Comparison of ENCODE assay signal across 10 cellular contexts in the genomic region with DNA sequence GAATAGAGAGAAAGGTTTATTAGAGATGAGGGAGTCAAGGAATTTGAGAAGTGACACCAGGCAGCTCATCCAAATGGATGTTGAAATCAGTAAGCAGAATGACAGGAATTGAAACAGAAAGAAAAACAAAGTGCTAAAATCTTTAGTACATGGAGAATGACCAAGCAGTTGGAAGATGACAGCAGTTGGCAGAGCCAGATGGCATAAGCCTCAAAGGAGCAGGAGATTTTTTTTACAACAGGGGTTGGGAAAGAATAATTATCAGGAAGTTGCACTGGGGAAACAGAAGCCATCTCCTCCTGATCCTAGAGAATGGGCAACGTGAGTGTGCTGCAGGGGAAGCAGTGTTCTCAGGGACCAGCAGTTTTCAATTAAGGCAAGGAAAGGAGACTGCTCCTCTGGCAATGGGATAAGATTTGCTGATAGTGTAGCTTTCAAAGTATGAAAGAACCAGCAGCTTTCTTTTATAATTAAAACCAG. TPM values are rescaled to one million over a fixed set of nuclear protein-coding genes. Genes with fewer than 3 reads are reported as not detected.
DNase-seq lines count a peak whose midpoint lies in the region; ATAC-seq and TF ChIP-seq lines count a peak whose summit lies in the region.
"Had no signal": no experiment of that assay in that cellular context is flagged by ENCODE, and none has a peak within 500 bp of the region (broad histone marks: within the 10 kb centered on the region; RNA-seq: fewer than 3 reads in every experiment).

No MANE protein-coding gene starts in this region.

- no peak overlapping the region for H3K27ac ChIP-seq in right atrium auricular region
- H3K27ac ChIP-seq in Peyer's patch, result no peak overlapping the region

- ATAC-seq in GM21360 (IDR thresholded peaks at IDR 0.05; ENCODE audit: unreplicated experiment) (peak; percentile 65), GM19328 (IDR thresholded peaks at IDR 0.05; ENCODE audit: unreplicated experiment) (no peak)

- no peak for TF ChIP-seq POLR2A in Peyer's patch (IDR thresholded peaks at IDR 0.05)

- H3K4me1 ChIP-seq in right atrium auricular region (no peaks in the 10 kb centered on the region), Peyer's patch (no peaks in the 10 kb centered on the region)

- H3K4me3 ChIP-seq in right atrium auricular region, result no peak overlapping the region
- H3K4me3 ChIP-seq in Peyer's patch, result no peak overlapping the region

- TF ChIP-seq CTCF in right atrium auricular region (IDR thresholded peaks at IDR 0.05) (no peak), Peyer's patch (IDR thresholded peaks at IDR 0.05) (no peak)

- H3K36me3 ChIP-seq in right atrium auricular region (no peaks in the 10 kb centered on the region), Peyer's patch (no peaks in the 10 kb centered on the region)

- DNase-seq in Ammon's horn (ENCODE audit: low spot score) (peak; percentile 24), NCI-H2171 (lab: John Stamatoyannopoulos, UW) (peak; percentile 84), right atrium auricular region (ENCODE audit: low spot score) (peak; percentile 59), NCI-H510A treated with DMSO at 0.1 percent for 48 hours (lab: John Stamatoyannopoulos, UW) (no peak), Peyer's patch (no peak)
- DNase-seq in effector CD8-positive, alpha-beta T cell (lab: John Stamatoyannopoulos, UW), result no peak
- DNase-seq: activated T-cell treated with anti-CD3 and anti-CD28 coated beads for 4 hours, Calu3 had no signal

- H3K9me3 ChIP-seq in right atrium auricular region (no peaks in the 10 kb centered on the region), Peyer's patch (no peaks in the 10 kb centered on the region)

- H3K27me3 ChIP-seq in right atrium auricular region (no peaks in the 10 kb centered on the region), Peyer's patch (no peaks in the 10 kb centered on the region)

RNA-seq across cellular contexts. Expression of gene RAB39A, which starts 28.9 kb away (rescaled TPM):
- total RNA-seq in right atrium auricular region, result under 1 TPM; 0.22 to 0.71 TPM
- 1 to 10 TPM in 2 of 4 donors, under 1 TPM in 2; 0.67 to 2.5 (median 0.87) TPM for total RNA-seq in Peyer's patch
- total RNA-seq: Calu3 had no signal

RNA-seq across cellular contexts. Expression of gene CUL5, which starts 51.5 kb away (rescaled TPM):
- total RNA-seq in right atrium auricular region, result 10 to 100 TPM; 19.2 to 26.4 TPM
- 10 to 100 TPM; 23.1 to 43.7 (median 33.0) TPM for total RNA-seq in Peyer's patch

Comparison
In these comparisons a context has a peak if more than half of its experiments do, and no peak if none do; other contexts are left out.
1. DNase-seq: peak in Ammon's horn (single experiment), NCI-H2171 (single experiment) and right atrium auricular region (single experiment); none in NCI-H510A treated with DMSO at 0.1 percent for 48 hours (single experiment), effector CD8-positive, alpha-beta T cell (single experiment) and Peyer's patch (0 of 3).